In genomic region chr4:105609819-105610218, GRCh38 we compare ENCODE assay signal across 5 cellular contexts. TPM values are rescaled to one million over a fixed set of nuclear protein-coding genes. Genes with fewer than 3 reads are reported as not detected.
"Had no signal": no experiment of that assay in that cellular context is flagged by ENCODE, and none has a peak within 500 bp of the region (broad histone marks: within the 10 kb centered on the region; RNA-seq: fewer than 3 reads in every experiment).

No MANE protein-coding gene starts in this region.

RNA-seq across cellular contexts. Expression of gene ARHGEF38, which starts 57.4 kb away (rescaled TPM):
- total RNA-seq: subcutaneous adipose tissue, thoracic aorta, tibial nerve, vagina had no signal
- polyA plus RNA-seq: urinary bladder had no signal
